Comparison of ENCODE assay signal across 20 cellular contexts in genomic region chr14:104561661-104562495, GRCh38. TPM values are rescaled to one million over a fixed set of nuclear protein-coding genes. Genes with fewer than 3 reads are reported as not detected.
A peak's percentile ranks its signal among the peaks of the same experiment; 100 is the strongest.
DNase-seq lines count a peak whose midpoint lies in the region; ATAC-seq and TF ChIP-seq lines count a peak whose summit lies in the region.
"Had no signal": no experiment of that assay in that cellular context is flagged by ENCODE, and none has a peak within 500 bp of the region (broad histone marks: within the 10 kb centered on the region; RNA-seq: fewer than 3 reads in every experiment).

No MANE protein-coding gene starts in this region.

- H3K9me3 ChIP-seq in left ventricle myocardium inferior (replicated peaks) (no peaks in the 10 kb centered on the region), sigmoid colon (no peaks in the 10 kb centered on the region)
- H3K9me3 ChIP-seq: A549, Caco-2 had no signal

- TF ChIP-seq CTCF in left ventricle myocardium inferior (IDR thresholded peaks at IDR 0.05; ENCODE audit: borderline replicate concordance) (no peak), chondrocyte (IDR thresholded peaks at IDR 0.05) (no peak), nephron (IDR thresholded peaks at IDR 0.05; ENCODE audit: unreplicated experiment in 3 of 3) (no peak), osteocyte (IDR thresholded peaks at IDR 0.05) (no peak), sigmoid colon (IDR thresholded peaks at IDR 0.05) (no peak)

- DNase-seq in left cardiac atrium (peak; percentile 8), left ventricle myocardium inferior (no peak), chondrocyte (ENCODE audit: low spot score) (peak; percentile 70), retina (peak; percentile 40), osteocyte (ENCODE audit: extremely low spot score, unreplicated experiment) (no peak), G401 (ENCODE audit: low spot score) (no peak), sigmoid colon (no peak)
- DNase-seq: Caco-2; CD4-positive, alpha-beta memory T cell; DMS 273 treated with DMSO at 0.1 percent for 48 hours; GOT3; NCI-H2081 treated with DMSO at 0.1 percent for 48 hours; NCI-H2171 treated with DMSO at 0.1 percent for 48 hours; OCI-M1 had no signal

- TF ChIP-seq POLR2A in sigmoid colon (IDR thresholded peaks at IDR 0.05): no peak

- H3K4me3 Mint-ChIP-seq in chondrocyte (ENCODE audit: unreplicated experiment) (no peak overlapping the region), nephron (no peak overlapping the region), osteocyte (ENCODE audit: unreplicated experiment) (no peak overlapping the region)
- H3K4me3 Mint-ChIP-seq: CD4-positive, alpha-beta memory T cell; IgD-negative memory B cell had no signal

- H3K27me3 Mint-ChIP-seq in chondrocyte (ENCODE audit: low read depth) (peaks cover 37% of the 10 kb centered on the region), nephron (ENCODE audit: low read depth) (peaks cover 26% of the 10 kb centered on the region), osteocyte (ENCODE audit: unreplicated experiment) (peaks cover 9% of the 10 kb centered on the region)

- H3K27ac ChIP-seq in left ventricle myocardium inferior (replicated peaks) (no peak overlapping the region), sigmoid colon (no peak overlapping the region)
- H3K27ac ChIP-seq: A549 had no signal

- peaks cover 26% of the 10 kb centered on the region for H3K4me1 ChIP-seq in left ventricle myocardium inferior
- H3K4me1 ChIP-seq in sigmoid colon: peaks cover 0 to 9% (median 4%) of the 10 kb centered on the region in 4 donors

- H3K4me1 Mint-ChIP-seq in chondrocyte (ENCODE audit: low read depth) (no peaks in the 10 kb centered on the region), nephron (peaks cover 14% of the 10 kb centered on the region), osteocyte (ENCODE audit: unreplicated experiment) (peaks cover 2% of the 10 kb centered on the region)

- H3K36me3 Mint-ChIP-seq in chondrocyte (ENCODE audit: low read depth) (no peaks in the 10 kb centered on the region), nephron (ENCODE audit: low read depth) (no peaks in the 10 kb centered on the region), osteocyte (ENCODE audit: unreplicated experiment) (no peaks in the 10 kb centered on the region)
- H3K36me3 Mint-ChIP-seq: CD4-positive, alpha-beta memory T cell had no signal

- in situ Hi-C loops in G401 (cut with HindIII; ENCODE audit: low sequenced_read_pairs): no loop called here

- no peak overlapping the region for H3K27ac Mint-ChIP-seq in chondrocyte (ENCODE audit: unreplicated experiment)
- peak overlapping the region; percentile 46 to 84 (median 55) for H3K27ac Mint-ChIP-seq in nephron
- no peak overlapping the region for H3K27ac Mint-ChIP-seq in osteocyte (ENCODE audit: unreplicated experiment)
- H3K27ac Mint-ChIP-seq: CD4-positive, alpha-beta memory T cell; IgD-negative memory B cell had no signal

- intact Hi-C loops in left cardiac atrium (cut with DNase I): loop anchor here in 1 of 2 donors (5.0 to 10.0 kb wide), 2 partner anchors 425 to 487 kb away; partner anchors contain the start of gene KIF26A
- intact Hi-C loops in left ventricle myocardium inferior (cut with micrococcal nuclease): no loop called here
- intact Hi-C loops in sigmoid colon (cut with DNase I): no loop called here

- H3K36me3 ChIP-seq in left ventricle myocardium inferior (no peaks in the 10 kb centered on the region), sigmoid colon (no peaks in the 10 kb centered on the region)

- 69 to 76% methylated on average over 21 of the region's 21 CpGs for WGBS in sigmoid colon, 2 donors

- peaks cover 47% of the 10 kb centered on the region for H3K27me3 ChIP-seq in left ventricle myocardium inferior (ENCODE audit: low read depth)
- peaks cover 0 to 41% (median 29%) of the 10 kb centered on the region in 3 donors for H3K27me3 ChIP-seq in sigmoid colon

- no peak for TF ChIP-seq EP300 in sigmoid colon (IDR thresholded peaks at IDR 0.05)

- H3K9me3 Mint-ChIP-seq in chondrocyte (ENCODE audit: low read depth): no peaks in the 10 kb centered on the region
- H3K9me3 Mint-ChIP-seq in nephron: no peaks in the 10 kb centered on the region
- no peaks in the 10 kb centered on the region for H3K9me3 Mint-ChIP-seq in osteocyte (ENCODE audit: unreplicated experiment)
- H3K9me3 Mint-ChIP-seq: IgD-negative memory B cell had no signal

- H3K4me3 ChIP-seq in left ventricle myocardium inferior (no peak overlapping the region), sigmoid colon (no peak overlapping the region)
- H3K4me3 ChIP-seq: A549 had no signal

- ATAC-seq in left cardiac atrium: no peak
- ATAC-seq: A549, HCT116 had no signal

RNA-seq across cellular contexts. Expression of gene C14orf180, which starts 17.7 kb away (rescaled TPM):
- total RNA-seq in left cardiac atrium (10 to 100 TPM; 26.6 to 66.7 TPM), left ventricle myocardium inferior (44.1 TPM), chondrocyte (not detected in 3 replicates), osteocyte (not detected in 2 replicates), sigmoid colon (1 to 10 TPM in 1 of 4 donors, under 1 TPM in 2, not detected in 1; 0.16 to 5.0 (median 0.55) TPM)
- not detected in 2 replicates for total RNA-seq in G401 (2014; rRNA removed; shearing (Covaris generic))
- polyA plus RNA-seq in sigmoid colon: 1 to 10 TPM in 1 of 3 donors, under 1 TPM in 2; 0.46 to 1.6 (median 0.60) TPM
- total RNA-seq: Caco-2; CD4-positive, alpha-beta memory T cell; MCF 10A had no signal
- polyA plus RNA-seq: A549; BJ; CD4-positive, alpha-beta memory T cell; IgD-negative memory B cell had no signal

RNA-seq across cellular contexts. Expression of gene TMEM179, which starts 42.7 kb away (rescaled TPM):
- total RNA-seq in left cardiac atrium: 1 to 10 TPM in 1 of 2 donors, under 1 TPM in 1; 0.24 to 1.0 TPM
- total RNA-seq in left ventricle myocardium inferior: 0.49 TPM
- total RNA-seq in chondrocyte: 0.54 to 1.2 TPM (median 0.75 TPM) in 3 replicates
- total RNA-seq in osteocyte: not detected in 2 replicates
- total RNA-seq in G401 (2014; rRNA removed; shearing (Covaris generic)): not detected in 2 replicates
- total RNA-seq in sigmoid colon: 1 to 10 TPM; 1.4 to 5.4 (median 2.8) TPM
- polyA plus RNA-seq in sigmoid colon: 1 to 10 TPM in 1 of 3 donors, not detected in 2; 4.2 TPM
- total RNA-seq: Caco-2; CD4-positive, alpha-beta memory T cell; MCF 10A had no signal
- polyA plus RNA-seq: CD4-positive, alpha-beta memory T cell; IgD-negative memory B cell had no signal

Comparison
In these comparisons a context has a peak if more than half of its experiments do, and no peak if none do; other contexts are left out.
1. DNase-seq: peak in left cardiac atrium (single experiment), chondrocyte (single experiment) and retina (single experiment); none in left ventricle myocardium inferior (single experiment), osteocyte (single experiment), G401 (single experiment) and sigmoid colon (single experiment).
2. H3K27ac Mint-ChIP-seq: peak in nephron (3 of 3); none in chondrocyte (single experiment) and osteocyte (single experiment).